ENCODE assay signal across 1 cellular context in the genomic region with DNA sequence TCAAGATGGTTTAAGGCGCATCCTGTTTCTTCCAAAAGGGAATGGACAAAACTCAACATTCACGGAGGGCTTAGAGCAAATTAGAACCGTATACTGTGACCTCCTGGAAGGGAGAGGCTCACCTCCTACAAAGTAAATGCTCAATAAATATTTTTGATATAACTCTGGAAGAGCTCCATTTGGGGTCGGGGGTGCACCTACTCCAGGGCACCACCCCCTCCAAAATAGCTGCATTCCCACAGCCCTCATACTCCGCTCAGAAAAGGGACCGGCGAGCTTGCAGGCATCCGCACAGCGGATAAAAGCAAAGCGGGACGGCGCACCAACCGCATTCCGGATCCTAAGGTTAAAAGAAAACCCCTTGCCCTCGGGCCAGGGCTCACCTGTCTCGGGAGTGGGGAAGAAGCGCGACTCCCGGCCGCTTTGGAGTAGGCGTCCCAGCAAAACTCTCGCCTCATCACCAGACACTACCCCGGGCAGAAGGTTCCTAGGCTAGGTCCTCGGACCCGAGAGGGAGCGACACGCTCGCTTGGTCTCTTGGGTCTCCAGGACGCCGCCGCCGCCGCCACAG.
TF ChIP-seq lines count a peak whose summit lies in the region.

No MANE protein-coding gene starts in this region.

TF ChIP-seq in H1, 55 proteins besides CTCF, POLR2A, EP300 and RAD21 (continued from another document):
- TF ChIP-seq KDM4A (IDR thresholded peaks at IDR 0.05; ENCODE audit: low read depth, low read length, severe bottlenecking) (peak; percentile 38), HDAC2 (IDR thresholded peaks at IDR 0.05; ENCODE audit: borderline replicate concordance in 1 of 2, low read depth in 2 of 2, low read length in 2 of 2) (peak in 1 of 2 experiments; percentile 51; a peak in 1 of 4 replicates), JUN (IDR thresholded peaks at IDR 0.05; ENCODE audit: low read depth, low read length) (no peak), RNF2 (IDR thresholded peaks at IDR 0.05; ENCODE audit: borderline replicate concordance, low read depth, low read length, missing control alignments, poor library complexity, severe bottlenecking) (no peak)
TF ChIP-seq in H1: peak in this region for 3.
